ENCODE assay signal across 19 cellular contexts in genomic region chr3:18122264-18122663, GRCh38.
A peak's percentile ranks its signal among the peaks of the same experiment; 100 is the strongest.
DNase-seq lines count a peak whose midpoint lies in the region; ATAC-seq, FAIRE-seq and TF ChIP-seq lines count a peak whose summit lies in the region.
"Had no signal": no experiment of that assay in that cellular context is flagged by ENCODE, and none has a peak within 500 bp of the region (broad histone marks: within the 10 kb centered on the region; RNA-seq: fewer than 3 reads in every experiment).

No MANE protein-coding gene starts in this region.

- no peaks in the 10 kb centered on the region for H3K36me3 ChIP-seq in DND-41 (ENCODE audit: insufficient read depth, low read length)
- no peaks in the 10 kb centered on the region for H3K36me3 ChIP-seq in K562 (ENCODE audit: control insufficient read depth, insufficient read depth, low read length)
- H3K36me3 ChIP-seq: Peyer's patch had no signal

- POLR2A ChIA-PET in K562 (lab: Yijun Ruan, JAX): interaction anchor here (0.7 to 0.8 kb wide), 2 partner anchors 99 to 1916 kb away, joined by 3 to 4 read pairs; no protein-coding TSS in a partner anchor

- ATAC-seq in DND-41 (ENCODE audit: insufficient read depth, low read depth): no peak
- no peak for ATAC-seq in K562
- ATAC-seq: A549 had no signal

- no peak overlapping the region for H2AFZ ChIP-seq in DND-41 (ENCODE audit: low read depth, low read length)
- H2AFZ ChIP-seq in K562 (ENCODE audit: low read depth, low read length): no peak overlapping the region

- no TSS peak for BruUV-seq in K562 (replicated peaks; lab: Mats Ljungman, UMichigan)

- H3K4me2 ChIP-seq in DND-41 (ENCODE audit: insufficient read depth, low read length) (no peak overlapping the region), K562 (ENCODE audit: insufficient read depth, low read length) (no peak overlapping the region)
- H3K4me2 ChIP-seq: A549, SK-N-SH had no signal

- no peak for FAIRE-seq in K562 (lab: Jason Lieb, UNC)
- FAIRE-seq: A549 had no signal

- H3K79me2 ChIP-seq in DND-41 (ENCODE audit: insufficient read depth, low read length): no peaks in the 10 kb centered on the region
- no peaks in the 10 kb centered on the region for H3K79me2 ChIP-seq in K562 (ENCODE audit: control insufficient read depth, insufficient read depth, low read length)

- peak overlapping the region; percentile 3; the same call in 1 of the 2 replicates for H3K27ac ChIP-seq in DND-41 (ENCODE audit: low read length)
- no peak overlapping the region for H3K27ac ChIP-seq in K562 (ENCODE audit: extremely low read depth, low read depth, low read length)
- H3K27ac ChIP-seq: A549, C4-2B, Peyer's patch had no signal

- no peak for TF ChIP-seq EP300 in K562 (IDR thresholded peaks at IDR 0.05; ENCODE audit: low read length)

- TF ChIP-seq CTCF in DND-41 (IDR thresholded peaks at IDR 0.05; ENCODE audit: borderline replicate concordance, extremely low read depth, low read length, poor library complexity, severe bottlenecking) (no peak), K562 (IDR thresholded peaks at IDR 0.05 in 2 of 3, conservative IDR thresholded peaks at IDR 0.05 in 1 of 3; ENCODE audit: insufficient read depth in 2 of 3, low read depth in 1 of 3, low read length in 3 of 3) (no peak)

- H3K9me3 ChIP-seq in DND-41 (ENCODE audit: insufficient read depth, low read length, severe bottlenecking) (no peaks in the 10 kb centered on the region), K562 (replicated peaks; ENCODE audit: control insufficient read depth, insufficient read depth, low read depth, low read length) (no peaks in the 10 kb centered on the region)
- H3K9me3 ChIP-seq: A549, Peyer's patch had no signal

- 0% methylated on average over 2 of the region's 2 CpGs for WGBS in K562 (ENCODE audit: insufficient coverage, low coverage, missing lambda C conversion rate)

- H3K4me3 ChIP-seq in DND-41 (ENCODE audit: low read depth in 1 of 2, low read length in 2 of 2): no peak overlapping the region
- H3K4me3 ChIP-seq in K562: no peak overlapping the region
- H3K4me3 ChIP-seq: A549, Peyer's patch had no signal

- CTCF ChIA-PET in K562 (lab: Yijun Ruan, JAX; ENCODE audit: low intra/inter-chr PET ratio): interaction anchor here (0.6 kb wide), 1 partner anchor 1037 kb away, joined by 3 read pairs; no protein-coding TSS in a partner anchor

- TF ChIP-seq POLR2A in K562 (conservative IDR thresholded peaks at IDR 0.05): no peak

- no peak for TF ChIP-seq RAD21 in K562 (CRISPR knock-in tag; conservative IDR thresholded peaks at IDR 0.05 in 1 of 2, IDR thresholded peaks at IDR 0.05 in 1 of 2)

- H3K9ac ChIP-seq in DND-41 (ENCODE audit: low read depth, low read length): no peak overlapping the region
- no peak overlapping the region for H3K9ac ChIP-seq in K562 (ENCODE audit: insufficient read depth in 1 of 2, low read depth in 2 of 2, low read length in 2 of 2)
- H3K9ac ChIP-seq: SK-N-SH had no signal

- H4K20me1 ChIP-seq in DND-41 (ENCODE audit: insufficient read depth, low read length) (no peaks in the 10 kb centered on the region), K562 (replicated peaks; ENCODE audit: control insufficient read depth, insufficient read depth, low read length) (no peaks in the 10 kb centered on the region)

- DNase-seq in DND-41: no peak
- peak; percentile 21 for DNase-seq in LHCN-M2 (ENCODE audit: low read depth)
- no peak for DNase-seq in K562 (ENCODE audit: extremely low read depth in 1 of 4, low spot score in 3 of 4)
- peak; percentile 38 for DNase-seq in glomerular visceral epithelial cell (ENCODE audit: extremely low spot score)
- DNase-seq in pons (ENCODE audit: low spot score): no peak
- DNase-seq in HPDE6-E6E7 (ENCODE audit: extremely low spot score): no peak
- DNase-seq in mucosa of gallbladder (ENCODE audit: low spot score): no peak
- DNase-seq in cerebellar cortex (ENCODE audit: low spot score): no peak
- DNase-seq: DMS 273 treated with DMSO at 0.1 percent for 48 hours, Karpas-422, NCI-H1436, NCI-H2029 treated with DMSO at 0.1 percent for 48 hours, NCI-H2171 treated with DMSO at 0.1 percent for 48 hours, NCI-H510A, Peyer's patch, SHP77, SK-N-SH had no signal

- H3K27me3 ChIP-seq in DND-41 (ENCODE audit: insufficient read depth, low read length, poor library complexity) (no peaks in the 10 kb centered on the region), K562 (ENCODE audit: control insufficient read depth in 2 of 2, insufficient read depth in 2 of 2, low read length in 2 of 2) (no peaks in the 10 kb centered on the region)
- H3K27me3 ChIP-seq: Peyer's patch had no signal

- no peaks in the 10 kb centered on the region for H3K9me1 ChIP-seq in K562 (ENCODE audit: control insufficient read depth, insufficient read depth, low read length)

- peaks cover 15% of the 10 kb centered on the region for H3K4me1 ChIP-seq in DND-41 (ENCODE audit: insufficient read depth, low read length)
- H3K4me1 ChIP-seq in K562 (replicated peaks in 1 of 2; ENCODE audit: control insufficient read depth in 2 of 2, insufficient read depth in 2 of 2, low read length in 2 of 2): no peaks in the 10 kb centered on the region
- H3K4me1 ChIP-seq: Peyer's patch had no signal

- in situ Hi-C loops in K562 (cut with MboI): no loop called here

- intact Hi-C loops in K562 (cut with micrococcal nuclease): no loop called here

TF ChIP-seq in K562, 482 proteins besides CTCF, POLR2A, EP300 and RAD21:
- TF ChIP-seq ZNF212 (CRISPR knock-in tag; IDR thresholded peaks at IDR 0.05) (no peak), TAF7 (tag; IDR thresholded peaks at IDR 0.05) (no peak), TAF1 (IDR thresholded peaks at IDR 0.05; ENCODE audit: control insufficient read depth, extremely low read depth, insufficient read depth, low read length, severe bottlenecking) (no peak), ZFP30 (CRISPR knock-in tag; IDR thresholded peaks at IDR 0.05; ENCODE audit: borderline replicate concordance) (no peak), FOXP4 (CRISPR knock-in tag; IDR thresholded peaks at IDR 0.05; ENCODE audit: borderline replicate concordance) (no peak), ZNF134 (CRISPR knock-in tag; conservative IDR thresholded peaks at IDR 0.05) (peak; percentile 57; the same call in 1 of the 2 replicates), ZNF785 (CRISPR knock-in tag; IDR thresholded peaks at IDR 0.05) (no peak), FOSL1 (tag; conservative IDR thresholded peaks at IDR 0.05) (peak; percentile 45; the same call in 1 of the 2 replicates)

Comparison
In these comparisons a context has a peak if more than half of its experiments do, and no peak if none do; other contexts are left out.
1. DNase-seq: peak in LHCN-M2 (single experiment) and glomerular visceral epithelial cell (single experiment); none in DND-41 (single experiment), K562 (0 of 4), pons (single experiment), HPDE6-E6E7 (single experiment), mucosa of gallbladder (single experiment) and cerebellar cortex (single experiment).